In the genomic region with DNA sequence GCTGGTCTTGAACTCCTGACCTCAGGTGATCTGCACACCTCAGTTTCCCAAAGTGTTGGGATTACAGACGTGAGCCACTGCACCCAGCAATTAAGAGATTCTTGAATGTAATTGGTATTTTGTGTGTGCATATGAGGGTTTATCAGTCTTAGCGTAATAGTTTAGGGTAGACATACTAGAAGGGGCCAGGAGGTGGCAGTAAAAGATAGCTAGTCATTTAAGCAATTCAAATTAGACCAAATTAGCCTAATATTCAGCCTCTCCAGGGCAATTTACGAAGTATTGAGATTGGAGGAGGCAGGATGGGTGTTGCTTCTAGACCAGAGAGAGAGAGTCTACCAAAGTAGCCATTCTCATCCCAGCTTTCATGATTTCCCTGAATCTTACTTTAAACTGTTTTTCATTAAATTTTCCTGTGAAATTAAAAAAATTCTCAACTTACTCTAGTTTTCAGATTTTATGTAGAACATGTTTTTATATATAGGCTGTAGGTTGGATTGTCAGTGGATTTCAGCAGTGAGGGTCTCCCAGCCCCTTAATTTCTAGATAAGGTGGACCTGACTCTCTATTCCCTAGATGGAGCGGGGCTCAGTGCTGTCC, we compare ENCODE assay signal across 9 cellular contexts.
A peak's percentile ranks its signal among the peaks of the same experiment; 100 is the strongest.
DNase-seq lines count a peak whose midpoint lies in the region; ATAC-seq and TF ChIP-seq lines count a peak whose summit lies in the region.
"Had no signal": no experiment of that assay in that cellular context is flagged by ENCODE, and none has a peak within 500 bp of the region (broad histone marks: within the 10 kb centered on the region; RNA-seq: fewer than 3 reads in every experiment).

No MANE protein-coding gene starts in this region.

- H3K9me3 Mint-ChIP-seq in activated T-cell treated with anti-CD3 and anti-CD28 coated beads, Interleukin-2, amount 50 U/mL, for 4 hours = no peaks in the 10 kb centered on the region
- no peaks in the 10 kb centered on the region for H3K9me3 Mint-ChIP-seq in activated T-helper 2 cell treated with anti-CD3 and anti-CD28 coated beads, Interferon-gamma antibody, Interleukin-2, Interleukin-4, amounts not matched to agents 10 μg/mL and 5 μg/mL and 100 μg/mL, durations not matched to agents 14 hours and 24 hours and 36 hours
- H3K9me3 Mint-ChIP-seq: activated naive CD4-positive, alpha-beta T cell treated with anti-CD3 and anti-CD28 coated beads, Interleukin-2, amount 50 U/mL, for 72 hours had no signal

- H3K36me3 ChIP-seq in PC-3 (ENCODE audit: low read depth, low read length) = no peaks in the 10 kb centered on the region

- no peak overlapping the region for H3K4me2 ChIP-seq in PC-3 (ENCODE audit: low read length)

- no peak overlapping the region for H2AFZ ChIP-seq in PC-3 (ENCODE audit: low read length)

- H3K27me3 ChIP-seq in PC-3 (ENCODE audit: low read length) (peaks cover 16% of the 10 kb centered on the region), dorsolateral prefrontal cortex (no peaks in the 10 kb centered on the region)

- H3K9me2 ChIP-seq in PC-3 (replicated peaks; ENCODE audit: low read length) = no peaks in the 10 kb centered on the region

- BruUV-seq in PC-3 (replicated peaks; lab: Mats Ljungman, UMichigan) = no TSS peak

- H3K79me2 ChIP-seq in PC-3 (ENCODE audit: low read length) = no peaks in the 10 kb centered on the region

- no peak for TF ChIP-seq POLR2A in lower leg skin (IDR thresholded peaks at IDR 0.05)

- 41 to 46% methylated on average over 4 of the region's 4 CpGs for WGBS in lower leg skin, 2 donors

- CTCF ChIA-PET in PC-3 (lab: Charles Lee) = interaction anchor here (0.6 to 1.8 kb wide), 6 partner anchors 38 to 687 kb away, joined by 3 to 7 read pairs (median 4); partner anchors contain the start of gene KCNH1

- H3K36me3 Mint-ChIP-seq in activated T-cell treated with anti-CD3 and anti-CD28 coated beads, Interleukin-2, amount 50 U/mL, for 4 hours (ENCODE audit: insufficient read depth) = no peaks in the 10 kb centered on the region
- no peaks in the 10 kb centered on the region for H3K36me3 Mint-ChIP-seq in activated T-helper 2 cell treated with anti-CD3 and anti-CD28 coated beads, Interferon-gamma antibody, Interleukin-2, Interleukin-4, amounts not matched to agents 10 μg/mL and 5 μg/mL and 100 μg/mL, durations not matched to agents 14 hours and 24 hours and 36 hours (ENCODE audit: low read depth)
- H3K36me3 Mint-ChIP-seq: activated naive CD4-positive, alpha-beta T cell treated with anti-CD3 and anti-CD28 coated beads, Interleukin-2, amount 50 U/mL, for 72 hours had no signal

- peaks cover 18% of the 10 kb centered on the region for H3K4me1 Mint-ChIP-seq in activated T-cell treated with anti-CD3 and anti-CD28 coated beads, Interleukin-2, amount 50 U/mL, for 4 hours (ENCODE audit: low read depth)
- H3K4me1 Mint-ChIP-seq in activated T-helper 2 cell treated with anti-CD3 and anti-CD28 coated beads, Interferon-gamma antibody, Interleukin-2, Interleukin-4, amounts not matched to agents 10 μg/mL and 5 μg/mL and 100 μg/mL, durations not matched to agents 14 hours and 24 hours and 36 hours (ENCODE audit: low read depth) = peaks cover 21% of the 10 kb centered on the region

- H3K4me3 Mint-ChIP-seq in activated T-cell treated with anti-CD3 and anti-CD28 coated beads, Interleukin-2, amount 50 U/mL, for 4 hours = no peak overlapping the region
- H3K4me3 Mint-ChIP-seq in activated T-helper 2 cell treated with anti-CD3 and anti-CD28 coated beads, Interferon-gamma antibody, Interleukin-2, Interleukin-4, amounts not matched to agents 10 μg/mL and 5 μg/mL and 100 μg/mL, durations not matched to agents 14 hours and 24 hours and 36 hours (ENCODE audit: low read depth) = no peak overlapping the region

- no peak overlapping the region for H3K27ac ChIP-seq in PC-3 (ENCODE audit: low read length)
- H3K27ac ChIP-seq in dorsolateral prefrontal cortex = no peak overlapping the region

- no peaks in the 10 kb centered on the region for H3K9me3 ChIP-seq in PC-3 (ENCODE audit: low read length)

- intact Hi-C loops in PC-3 (cut with micrococcal nuclease) (loop anchor here (1.0 to 5.0 kb wide), 6 partner anchors 41 to 1064 kb away; no protein-coding TSS in a partner anchor), dorsolateral prefrontal cortex (cut with DNase I) (loop anchor here (1.0 to 5.0 kb wide), 4 partner anchors 134 to 686 kb away; partner anchors contain the start of gene KCNH1 (in 2 of the 2)), lower leg skin (cut with DNase I; ENCODE audit: low total_unique reads) (no loop called here)
- intact Hi-C loops in activated T-helper 2 cell treated with anti-CD3 and anti-CD28 coated beads, Interferon-gamma antibody, Interleukin-2, Interleukin-4, amounts not matched to agents 10 μg/mL and 5 μg/mL and 100 μg/mL, durations not matched to agents 14 hours and 24 hours and 36 hours (cut with micrococcal nuclease) = loop anchor here (2.0 to 10.0 kb wide), 6 partner anchors 136 to 1066 kb away; partner anchors contain the start of genes KCNH1 and RCOR3

- peak; percentile 84 for TF ChIP-seq CTCF in PC-3 (conservative IDR thresholded peaks at IDR 0.05; ENCODE audit: low read depth, low read length)
- peak; percentile 43 to 89 (median 71) for TF ChIP-seq CTCF in dorsolateral prefrontal cortex (IDR thresholded peaks at IDR 0.05 in 54 of 56, conservative IDR thresholded peaks at IDR 0.05 in 2 of 56; ENCODE audit: low read depth in 1 of 56, partially characterized antibody in 56 of 56)
- TF ChIP-seq CTCF in lower leg skin (IDR thresholded peaks at IDR 0.05) = no peak

- DNase-seq in activated T-cell treated with anti-CD3 and anti-CD28 coated beads for 24 hours (ENCODE audit: low read depth) = peak; percentile 14
- no peak for DNase-seq in activated T-cell treated with anti-CD3 and anti-CD28 coated beads, Interleukin-2, amount 50 U/mL, for 4 hours
- DNase-seq in KG1 (lab: John Stamatoyannopoulos, UW) = peak; percentile 26
- peak; percentile 73 for DNase-seq in PC-3
- peak in 2 of 10 donors; percentile 34 to 53 for DNase-seq in dorsolateral prefrontal cortex
- peak; percentile 14 for DNase-seq in mucosa of gallbladder (ENCODE audit: low spot score)
- DNase-seq in lower leg skin (ENCODE audit: low spot score in 2 of 2) = no peak
- DNase-seq in activated T-helper 2 cell treated with anti-CD3 and anti-CD28 coated beads, Interferon-gamma antibody, Interleukin-2, Interleukin-4, amounts not matched to agents 10 μg/mL and 5 μg/mL and 100 μg/mL, durations not matched to agents 14 hours and 24 hours and 36 hours (ENCODE audit: low spot score) = no peak

- no peak overlapping the region for H3K4me3 ChIP-seq in PC-3 (ENCODE audit: low read length)
- H3K4me3 ChIP-seq in dorsolateral prefrontal cortex = no peak overlapping the region
- no peak overlapping the region for H3K4me3 ChIP-seq in lower leg skin (ENCODE audit: low read depth, poor library complexity, severe bottlenecking)

- POLR2A ChIA-PET in PC-3 (lab: Charles Lee; ENCODE audit: unreplicated experiment) = interaction anchor here (0.5 kb wide), 1 partner anchor 685 kb away, joined by 3 read pairs; no protein-coding TSS in a partner anchor

- no peak for ATAC-seq in activated T-cell treated with anti-CD3 and anti-CD28 coated beads, Interleukin-2, amount 50 U/mL, for 4 hours
- ATAC-seq in PC-3 = peak; percentile 93
- ATAC-seq: activated naive CD4-positive, alpha-beta T cell treated with anti-CD3 and anti-CD28 coated beads, Interleukin-2, amount 50 U/mL, for 72 hours had no signal

- H3K27me3 Mint-ChIP-seq in activated T-cell treated with anti-CD3 and anti-CD28 coated beads, Interleukin-2, amount 50 U/mL, for 4 hours (ENCODE audit: low read depth) = no peaks in the 10 kb centered on the region
- peaks cover 20% of the 10 kb centered on the region for H3K27me3 Mint-ChIP-seq in activated T-helper 2 cell treated with anti-CD3 and anti-CD28 coated beads, Interferon-gamma antibody, Interleukin-2, Interleukin-4, amounts not matched to agents 10 μg/mL and 5 μg/mL and 100 μg/mL, durations not matched to agents 14 hours and 24 hours and 36 hours (ENCODE audit: low read depth)

- H3K27ac Mint-ChIP-seq in activated T-helper 2 cell treated with anti-CD3 and anti-CD28 coated beads, Interferon-gamma antibody, Interleukin-2, Interleukin-4, amounts not matched to agents 10 μg/mL and 5 μg/mL and 100 μg/mL, durations not matched to agents 14 hours and 24 hours and 36 hours = no peak overlapping the region

- H4K20me1 ChIP-seq in PC-3 (ENCODE audit: low read length) = no peaks in the 10 kb centered on the region

- no peak overlapping the region for H3K9ac ChIP-seq in PC-3 (ENCODE audit: low read length)

- H3F3A ChIP-seq in PC-3 (ENCODE audit: low read length, unreplicated experiment) = no peaks in the 10 kb centered on the region

- H3K4me1 ChIP-seq in PC-3 (ENCODE audit: insufficient read depth, low read length) = peaks cover 7% of the 10 kb centered on the region; the same call in 1 of the 2 replicates

Comparison
In these comparisons a context has a peak if more than half of its experiments do, and no peak if none do; other contexts are left out.
1. DNase-seq: peak in activated T-cell treated with anti-CD3 and anti-CD28 coated beads for 24 hours (single experiment), KG1 (single experiment), PC-3 (single experiment) and mucosa of gallbladder (single experiment); none in activated T-cell treated with anti-CD3 and anti-CD28 coated beads, Interleukin-2, amount 50 U/mL, for 4 hours (single experiment), lower leg skin (0 of 2) and activated T-helper 2 cell treated with anti-CD3 and anti-CD28 coated beads, Interferon-gamma antibody, Interleukin-2, Interleukin-4, amounts not matched to agents 10 μg/mL and 5 μg/mL and 100 μg/mL, durations not matched to agents 14 hours and 24 hours and 36 hours (single experiment).
2. CTCF ChIP-seq: peak in PC-3 (single experiment) and dorsolateral prefrontal cortex (56 of 56); none in lower leg skin (0 of 3).